In the genomic region with DNA sequence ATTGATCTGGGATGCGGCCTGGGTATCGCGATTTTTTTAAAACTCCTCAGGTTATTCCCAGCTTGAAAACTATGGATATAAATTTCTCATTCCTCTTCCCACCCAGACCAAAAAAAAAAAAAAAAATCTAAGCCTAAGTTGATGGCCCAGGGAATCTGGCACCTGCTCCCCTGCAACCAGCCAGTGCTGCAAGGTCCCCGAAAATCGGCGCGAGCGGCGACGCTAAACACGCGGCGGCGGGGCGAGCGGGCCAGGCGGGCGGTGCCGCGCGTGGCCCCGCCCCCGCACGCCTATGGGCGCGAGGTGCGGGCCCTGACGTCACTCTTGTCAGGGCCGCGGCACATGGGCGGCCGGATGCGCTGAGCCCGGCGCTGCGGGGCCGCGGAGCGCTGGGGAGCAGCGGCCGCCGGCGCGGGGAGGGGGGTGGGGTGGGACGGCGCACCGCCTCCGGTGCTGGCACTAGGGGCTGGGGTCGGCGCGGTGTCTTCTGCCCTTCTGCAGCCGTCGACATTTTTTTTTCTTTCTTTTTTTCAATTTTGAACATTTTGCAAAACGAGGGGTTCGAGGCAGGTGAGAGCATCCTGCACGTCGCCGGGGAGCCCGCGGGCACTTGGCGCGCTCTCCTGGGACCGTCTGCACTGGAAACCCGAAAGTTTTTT, we compare ENCODE assay signal across 8 cellular contexts.
A peak's percentile ranks its signal among the peaks of the same experiment; 100 is the strongest.
DNase-seq lines count a peak whose midpoint lies in the region; ATAC-seq, FAIRE-seq and TF ChIP-seq lines count a peak whose summit lies in the region.

A gene with protein sequence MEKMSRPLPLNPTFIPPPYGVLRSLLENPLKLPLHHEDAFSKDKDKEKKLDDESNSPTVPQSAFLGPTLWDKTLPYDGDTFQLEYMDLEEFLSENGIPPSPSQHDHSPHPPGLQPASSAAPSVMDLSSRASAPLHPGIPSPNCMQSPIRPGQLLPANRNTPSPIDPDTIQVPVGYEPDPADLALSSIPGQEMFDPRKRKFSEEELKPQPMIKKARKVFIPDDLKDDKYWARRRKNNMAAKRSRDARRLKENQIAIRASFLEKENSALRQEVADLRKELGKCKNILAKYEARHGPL (plus strand): TSS at position 321 of the 659 bp plus-strand sequence. CDS start 525 bp downstream, outside the sequence.

- FAIRE-seq in GM18507 (lab: Jason Lieb, UNC) (peak; percentile 5), urothelium cell line (lab: Jason Lieb, UNC) (no peak)

- peak; percentile 86 for ATAC-seq in HG02943 (IDR thresholded peaks at IDR 0.05; ENCODE audit: low read depth, unreplicated experiment)

- peak within 1 kb of the TSS; percentile 78 for H3K4me3 ChIP-seq in coronary artery

- peak within 1 kb of the TSS; percentile 89 to 95 for H3K27ac ChIP-seq in coronary artery

- DNase-seq in GM18507 (ENCODE audit: extremely low spot score, insufficient read length, low read depth) (peak; percentile 69), NCI-H2081 treated with DMSO at 0.1 percent for 48 hours (lab: John Stamatoyannopoulos, UW) (peak; percentile 54), coronary artery (ENCODE audit: low spot score) (peak; percentile 83), left kidney (ENCODE audit: low read depth, low spot score) (peak; percentile 93), urothelium cell line (ENCODE audit: low spot score) (no peak)
- DNase-seq in activated CD4-positive, alpha-beta T cell treated with anti-CD3 and anti-CD28 coated beads, Interleukin-2, amount 50 U/mL, for 1 hour = peak; percentile 70
- DNase-seq in stimulated activated CD4-positive, alpha-beta T cell treated with anti-CD3 and anti-CD28 coated beads, Interleukin-1b, Interleukin-23, amount 100 ng/mL, for 24 hours (ENCODE audit: low read depth in 4 of 4, low spot score in 1 of 4) = peak; percentile 31 to 62 (median 54)

- no peak for TF ChIP-seq CTCF in coronary artery (IDR thresholded peaks at IDR 0.05)
